ENCODE assay signal across 8 cellular contexts in the genomic region with DNA sequence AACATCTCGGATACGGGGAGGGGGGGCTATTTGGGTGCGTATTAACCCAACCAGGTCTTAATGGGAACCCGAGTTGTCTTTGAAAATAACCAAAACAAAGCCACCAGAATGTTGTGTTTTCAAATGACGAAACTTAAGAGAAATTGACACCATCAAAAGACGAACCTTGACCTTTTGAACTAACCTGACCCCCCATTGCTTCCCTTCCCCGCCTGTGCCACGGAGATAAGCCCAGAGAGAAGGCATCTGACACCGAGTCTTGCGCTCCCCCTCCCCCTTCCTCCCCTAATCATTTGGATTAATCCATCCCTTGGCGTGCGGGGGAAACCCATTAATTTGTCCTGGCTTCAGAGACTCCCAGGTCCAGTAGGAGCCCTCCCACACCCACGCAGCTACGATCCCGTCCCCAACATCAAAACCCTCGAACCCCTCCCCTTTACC. TPM values are rescaled to one million over a fixed set of nuclear protein-coding genes. Genes with fewer than 3 reads are reported as not detected.
A peak's percentile ranks its signal among the peaks of the same experiment; 100 is the strongest.
DNase-seq lines count a peak whose midpoint lies in the region; ATAC-seq and TF ChIP-seq lines count a peak whose summit lies in the region.

No MANE protein-coding gene starts in this region.

- intact Hi-C loops in Caco-2 (cut with micrococcal nuclease; ENCODE audit: unreplicated experiment) (loop anchor here (2.0 to 10.0 kb wide), 3 partner anchors 18 to 152 kb away; a partner anchor contains a TSS), sciatic nerve (cut with DNase I) (no loop called here)

- TF ChIP-seq RAD21 in neural cell (conservative IDR thresholded peaks at IDR 0.05): no peak

- peaks cover 57% of the 10 kb centered on the region for H3K36me3 Mint-ChIP-seq in Caco-2 (ENCODE audit: insufficient read depth, unreplicated experiment)

- H3K27ac ChIP-seq in coronary artery (no peak overlapping the region), neural cell (ENCODE audit: low read length) (no peak overlapping the region)

- H3K4me1 Mint-ChIP-seq in Caco-2 (ENCODE audit: low read depth, unreplicated experiment): peaks cover 25% of the 10 kb centered on the region

- peaks cover 13% of the 10 kb centered on the region for H3K4me1 ChIP-seq in Caco-2

- H3K4me3 Mint-ChIP-seq in Caco-2 (ENCODE audit: unreplicated experiment): peak overlapping the region; percentile 90

- H3K36me3 ChIP-seq in Caco-2 (ENCODE audit: control insufficient read depth, insufficient read depth, low read length) (no peaks in the 10 kb centered on the region), neural cell (ENCODE audit: insufficient read depth, low read length) (no peaks in the 10 kb centered on the region)

- H3K27me3 Mint-ChIP-seq in Caco-2 (ENCODE audit: insufficient read depth, unreplicated experiment): no peaks in the 10 kb centered on the region

- no peak overlapping the region for H2AFZ ChIP-seq in neural cell (ENCODE audit: low read depth, low read length)

- H4K20me1 ChIP-seq in neural cell (ENCODE audit: insufficient read depth): no peaks in the 10 kb centered on the region

- H3K4me3 ChIP-seq in Caco-2 (ENCODE audit: low read depth, low read length) (peak overlapping the region; percentile 46), coronary artery (peak overlapping the region; percentile 91), neural cell (ENCODE audit: low read length) (peak overlapping the region; percentile 89)

- ATAC-seq in sciatic nerve (no peak), GM19351 (IDR thresholded peaks at IDR 0.05; ENCODE audit: unreplicated experiment) (no peak)

- H3K9me2 ChIP-seq in neural cell (ENCODE audit: insufficient read depth, low read length): no peaks in the 10 kb centered on the region

- peak overlapping the region; percentile 92 for H3K27ac Mint-ChIP-seq in Caco-2 (ENCODE audit: unreplicated experiment)

- POLR2A ChIA-PET in Caco-2 (lab: Charles Lee): no interaction called here

- H3K9me3 ChIP-seq in Caco-2 (no peaks in the 10 kb centered on the region), neural cell (ENCODE audit: low read length) (no peaks in the 10 kb centered on the region)

- no peaks in the 10 kb centered on the region for H3K27me3 ChIP-seq in Caco-2 (replicated peaks; ENCODE audit: control insufficient read depth, insufficient read depth, low read length)
- H3K27me3 ChIP-seq in neural cell (ENCODE audit: insufficient read depth, low read depth, low read length): peaks cover 42% of the 10 kb centered on the region

- H3F3A ChIP-seq in neural cell (ENCODE audit: insufficient read depth, low read length, poor library complexity, severe bottlenecking): peaks cover 5% of the 10 kb centered on the region

- peak overlapping the region; percentile 88 for H3K4me2 ChIP-seq in neural cell (ENCODE audit: low read length)

- no peak for TF ChIP-seq CTCF in Caco-2 (IDR thresholded peaks at IDR 0.05; ENCODE audit: insufficient read depth in 1 of 2, low read depth in 1 of 2, low read length in 1 of 2, severe bottlenecking in 1 of 2, unreplicated experiment in 1 of 2)
- no peak for TF ChIP-seq CTCF in coronary artery (IDR thresholded peaks at IDR 0.05)
- no peak for TF ChIP-seq CTCF in neural cell (IDR thresholded peaks at IDR 0.05; ENCODE audit: poor library complexity, severe bottlenecking)

- peak overlapping the region; percentile 84 for H3K9ac ChIP-seq in neural cell (ENCODE audit: low read length)

- DNase-seq in Caco-2 (peak; percentile 61 to 63), NCI-H2227 (lab: John Stamatoyannopoulos, UW; ENCODE audit: unreplicated experiment) (peak; percentile 39), coronary artery (ENCODE audit: low spot score) (peak; percentile 67), NCI-H187 treated with DMSO at 0.1 percent for 48 hours (lab: John Stamatoyannopoulos, UW) (no peak), sciatic nerve (ENCODE audit: low spot score) (no peak), SW480 (ENCODE audit: low spot score) (no peak)

- H3K79me2 ChIP-seq in neural cell (replicated peaks; ENCODE audit: insufficient read depth, low read length): no peaks in the 10 kb centered on the region

- BruUV-seq in Caco-2 (replicated peaks; lab: Mats Ljungman, UMichigan): no TSS peak

- TF ChIP-seq EP300 in neural cell (conservative IDR thresholded peaks at IDR 0.05; ENCODE audit: poor library complexity, severe bottlenecking): no peak

- CTCF ChIA-PET in Caco-2 (lab: Charles Lee): interaction anchor here (1.4 kb wide), 1 partner anchor 160 kb away, joined by 5 read pairs; no protein-coding TSS in a partner anchor

- no peaks in the 10 kb centered on the region for H3K9me3 Mint-ChIP-seq in Caco-2 (ENCODE audit: unreplicated experiment)

TF ChIP-seq in neural cell, 6 proteins besides CTCF, POLR2A, EP300 and RAD21:
- TF ChIP-seq TAF1 (IDR thresholded peaks at IDR 0.05; ENCODE audit: low read depth): no peak
- no peak for TF ChIP-seq EZH2 (IDR thresholded peaks at IDR 0.05; ENCODE audit: borderline replicate concordance, insufficient read depth, low read length, poor library complexity, severe bottlenecking)
- no peak for TF ChIP-seq POLR2AphosphoS5 (IDR thresholded peaks at IDR 0.05)
- no peak for TF ChIP-seq SMC3 (conservative IDR thresholded peaks at IDR 0.05; ENCODE audit: poor library complexity)
- TF ChIP-seq MXI1 (conservative IDR thresholded peaks at IDR 0.05; ENCODE audit: poor library complexity, severe bottlenecking): no peak

RNA-seq across cellular contexts. Expression of a gene that starts 4.5 kb away (rescaled TPM):
- 24.4 and 24.8 TPM in 2 replicates for total RNA-seq in Caco-2 (2022)
- 12.2 and 13.0 TPM in 2 replicates for polyA plus RNA-seq in neural cell
- polyA minus RNA-seq in neural cell: 11.9 and 12.2 TPM in 2 replicates
- 7.6 TPM for total RNA-seq in sciatic nerve

RNA-seq across cellular contexts. Expression of a gene that starts 20.0 kb away (rescaled TPM):
- total RNA-seq in Caco-2 (2022) (0.27 TPM in 1 of 2 replicates, not detected in the other), sciatic nerve (not detected)
- 0.73 TPM in 1 of 2 replicates, not detected in the other for polyA plus RNA-seq in neural cell
- not detected in 2 replicates for polyA minus RNA-seq in neural cell

RNA-seq across cellular contexts. Expression of a gene that starts 40.9 kb away (rescaled TPM):
- total RNA-seq in Caco-2 (2022) (19.3 and 19.4 TPM in 2 replicates), sciatic nerve (17.3 TPM)
- polyA plus RNA-seq in neural cell: 92.4 and 127 TPM in 2 replicates
- 51.2 and 59.2 TPM in 2 replicates for polyA minus RNA-seq in neural cell

RNA-seq across cellular contexts. Expression of a gene that starts 46.0 kb away (rescaled TPM):
- total RNA-seq in Caco-2 (2022): 524 and 554 TPM in 2 replicates
- polyA plus RNA-seq in neural cell: 352 and 396 TPM in 2 replicates
- polyA minus RNA-seq in neural cell: 527 and 529 TPM in 2 replicates
- total RNA-seq in sciatic nerve: 315 TPM

Comparison
In these comparisons a context has a peak if more than half of its experiments do, and no peak if none do; other contexts are left out.
1. DNase-seq: peak in Caco-2 (2 of 2), NCI-H2227 (single experiment) and coronary artery (single experiment); none in NCI-H187 treated with DMSO at 0.1 percent for 48 hours (single experiment), sciatic nerve (single experiment) and SW480 (single experiment).
2. Peak in every context shown above with its lines, with median percentiles within 50 percentile points of each other: H3K4me3 ChIP-seq.